ENCODE assay signal across 1 cellular context in the genomic region with DNA sequence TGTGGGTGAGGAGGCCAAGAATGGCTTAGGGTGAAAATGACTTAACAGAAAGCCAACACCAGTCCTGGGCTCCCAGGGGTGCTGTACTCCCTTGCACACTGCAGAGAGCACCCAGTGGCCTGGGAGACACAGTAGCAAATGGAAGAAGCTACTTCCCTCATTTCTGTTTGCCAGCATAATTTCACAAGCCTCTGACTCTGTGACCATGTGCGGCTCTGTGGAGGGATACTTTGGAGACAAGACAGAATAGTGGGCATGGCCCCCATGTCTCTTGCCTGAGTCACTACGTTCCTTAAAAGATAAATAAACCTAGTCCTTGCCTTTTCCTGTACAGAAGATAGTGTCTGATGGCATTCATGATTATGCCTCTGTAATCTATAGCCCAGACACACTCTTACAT.
TF ChIP-seq lines count a peak whose summit lies in the region.

No MANE protein-coding gene starts in this region.

TF ChIP-seq in SK-N-SH, 30 proteins besides CTCF, POLR2A, EP300 and RAD21 (continued from another document):
- TF ChIP-seq, protein P1, sequence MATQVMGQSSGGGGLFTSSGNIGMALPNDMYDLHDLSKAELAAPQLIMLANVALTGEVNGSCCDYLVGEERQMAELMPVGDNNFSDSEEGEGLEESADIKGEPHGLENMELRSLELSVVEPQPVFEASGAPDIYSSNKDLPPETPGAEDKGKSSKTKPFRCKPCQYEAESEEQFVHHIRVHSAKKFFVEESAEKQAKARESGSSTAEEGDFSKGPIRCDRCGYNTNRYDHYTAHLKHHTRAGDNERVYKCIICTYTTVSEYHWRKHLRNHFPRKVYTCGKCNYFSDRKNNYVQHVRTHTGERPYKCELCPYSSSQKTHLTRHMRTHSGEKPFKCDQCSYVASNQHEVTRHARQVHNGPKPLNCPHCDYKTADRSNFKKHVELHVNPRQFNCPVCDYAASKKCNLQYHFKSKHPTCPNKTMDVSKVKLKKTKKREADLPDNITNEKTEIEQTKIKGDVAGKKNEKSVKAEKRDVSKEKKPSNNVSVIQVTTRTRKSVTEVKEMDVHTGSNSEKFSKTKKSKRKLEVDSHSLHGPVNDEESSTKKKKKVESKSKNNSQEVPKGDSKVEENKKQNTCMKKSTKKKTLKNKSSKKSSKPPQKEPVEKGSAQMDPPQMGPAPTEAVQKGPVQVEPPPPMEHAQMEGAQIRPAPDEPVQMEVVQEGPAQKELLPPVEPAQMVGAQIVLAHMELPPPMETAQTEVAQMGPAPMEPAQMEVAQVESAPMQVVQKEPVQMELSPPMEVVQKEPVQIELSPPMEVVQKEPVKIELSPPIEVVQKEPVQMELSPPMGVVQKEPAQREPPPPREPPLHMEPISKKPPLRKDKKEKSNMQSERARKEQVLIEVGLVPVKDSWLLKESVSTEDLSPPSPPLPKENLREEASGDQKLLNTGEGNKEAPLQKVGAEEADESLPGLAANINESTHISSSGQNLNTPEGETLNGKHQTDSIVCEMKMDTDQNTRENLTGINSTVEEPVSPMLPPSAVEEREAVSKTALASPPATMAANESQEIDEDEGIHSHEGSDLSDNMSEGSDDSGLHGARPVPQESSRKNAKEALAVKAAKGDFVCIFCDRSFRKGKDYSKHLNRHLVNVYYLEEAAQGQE (IDR thresholded peaks at IDR 0.05; ENCODE audit: low read depth, low read length) = no peak
- TF ChIP-seq MXI1 (IDR thresholded peaks at IDR 0.05; ENCODE audit: low read depth, low read length) (no peak), FOXM1 (IDR thresholded peaks at IDR 0.05; ENCODE audit: low read depth) (no peak), RFX5 (IDR thresholded peaks at IDR 0.05; ENCODE audit: low read length) (no peak), EZH2phosphoT487 (IDR thresholded peaks at IDR 0.05; ENCODE audit: borderline replicate concordance, low read depth) (no peak), MEF2A (IDR thresholded peaks at IDR 0.05; ENCODE audit: borderline replicate concordance, low read depth) (no peak), RXRA (IDR thresholded peaks at IDR 0.05; ENCODE audit: borderline replicate concordance, low read depth) (no peak), GATA2 (CRISPR knock-in tag; IDR thresholded peaks at IDR 0.05) (no peak), YY1 (IDR thresholded peaks at IDR 0.05; ENCODE audit: low read depth) (no peak), TEAD4 (IDR thresholded peaks at IDR 0.05; ENCODE audit: borderline replicate concordance, insufficient read depth) (no peak), FOSL2 (IDR thresholded peaks at IDR 0.05; ENCODE audit: borderline replicate concordance, low read depth) (no peak), SMC3 (IDR thresholded peaks at IDR 0.05; ENCODE audit: low read depth, low read length) (no peak), TCF12 (IDR thresholded peaks at IDR 0.05) (no peak)
- TF ChIP-seq, protein P2, sequence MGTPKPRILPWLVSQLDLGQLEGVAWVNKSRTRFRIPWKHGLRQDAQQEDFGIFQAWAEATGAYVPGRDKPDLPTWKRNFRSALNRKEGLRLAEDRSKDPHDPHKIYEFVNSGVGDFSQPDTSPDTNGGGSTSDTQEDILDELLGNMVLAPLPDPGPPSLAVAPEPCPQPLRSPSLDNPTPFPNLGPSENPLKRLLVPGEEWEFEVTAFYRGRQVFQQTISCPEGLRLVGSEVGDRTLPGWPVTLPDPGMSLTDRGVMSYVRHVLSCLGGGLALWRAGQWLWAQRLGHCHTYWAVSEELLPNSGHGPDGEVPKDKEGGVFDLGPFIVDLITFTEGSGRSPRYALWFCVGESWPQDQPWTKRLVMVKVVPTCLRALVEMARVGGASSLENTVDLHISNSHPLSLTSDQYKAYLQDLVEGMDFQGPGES (IDR thresholded peaks at IDR 0.05; ENCODE audit: low read depth, low read length) = no peak
- TF ChIP-seq, protein P3, sequence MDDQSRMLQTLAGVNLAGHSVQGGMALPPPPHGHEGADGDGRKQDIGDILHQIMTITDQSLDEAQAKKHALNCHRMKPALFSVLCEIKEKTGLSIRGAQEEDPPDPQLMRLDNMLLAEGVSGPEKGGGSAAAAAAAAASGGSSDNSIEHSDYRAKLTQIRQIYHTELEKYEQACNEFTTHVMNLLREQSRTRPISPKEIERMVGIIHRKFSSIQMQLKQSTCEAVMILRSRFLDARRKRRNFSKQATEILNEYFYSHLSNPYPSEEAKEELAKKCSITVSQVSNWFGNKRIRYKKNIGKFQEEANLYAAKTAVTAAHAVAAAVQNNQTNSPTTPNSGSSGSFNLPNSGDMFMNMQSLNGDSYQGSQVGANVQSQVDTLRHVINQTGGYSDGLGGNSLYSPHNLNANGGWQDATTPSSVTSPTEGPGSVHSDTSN (IDR thresholded peaks at IDR 0.05) = no peak
